In genomic region chr13:27712421-27712820, GRCh38 we compare ENCODE assay signal across 9 cellular contexts.
DNase-seq lines count a peak whose midpoint lies in the region; TF ChIP-seq lines count a peak whose summit lies in the region.
"Had no signal": no experiment of that assay in that cellular context is flagged by ENCODE, and none has a peak within 500 bp of the region (broad histone marks: within the 10 kb centered on the region; RNA-seq: fewer than 3 reads in every experiment).

No MANE protein-coding gene starts in this region.

- H3K4me3 Mint-ChIP-seq in activated CD4-positive, alpha-beta memory T cell treated with anti-CD3 and anti-CD28 coated beads, Interleukin-2, amount 10 ng/mL, durations not matched to agents 7 days and 5 days = no peak overlapping the region
- no peak overlapping the region for H3K4me3 Mint-ChIP-seq in nephron progenitor cell

- intact Hi-C loops in transverse colon (cut with DNase I; ENCODE audit: low total_unique reads) = no loop called here

- WGBS in transverse colon (ENCODE audit: low coverage in 1 of 2), 2 donors = 0 to 36% methylated on average over 1 to 2 of the region's 2 CpGs

- DNase-seq in stimulated activated CD4-positive, alpha-beta T cell treated with anti-CD3 and anti-CD28 coated beads, Interleukin-15, amount 100 ng/mL, for 24 hours = peak; percentile 8
- DNase-seq in stimulated activated CD4-positive, alpha-beta T cell treated with anti-CD3 and anti-CD28 coated beads, Interleukin-1b, Interleukin-23, amount 100 ng/mL, for 48 hours = no peak
- peak; percentile 32 for DNase-seq in OCI-M1 (lab: John Stamatoyannopoulos, UW)
- DNase-seq in foreskin melanocyte = peak; percentile 13
- peak; percentile 16 for DNase-seq in transverse colon
- DNase-seq in activated CD4-positive, alpha-beta memory T cell treated with anti-CD3 and anti-CD28 coated beads, Interleukin-2, amount 10 ng/mL, durations not matched to agents 7 days and 5 days = no peak
- DNase-seq in nephron progenitor cell = no peak
- DNase-seq in NCI-H2227 treated with DMSO at 0.1 percent for 48 hours (lab: John Stamatoyannopoulos, UW) = no peak

- H3K36me3 ChIP-seq in transverse colon = no peaks in the 10 kb centered on the region

- H3K9me3 ChIP-seq in transverse colon = no peaks in the 10 kb centered on the region

- no peak for TF ChIP-seq POLR2A in transverse colon (IDR thresholded peaks at IDR 0.05)

- H3K27ac ChIP-seq in transverse colon = no peak overlapping the region
- H3K27ac ChIP-seq: skin epidermis had no signal

- H3K27me3 ChIP-seq in transverse colon = no peaks in the 10 kb centered on the region

- no peaks in the 10 kb centered on the region for H3K9me3 Mint-ChIP-seq in activated CD4-positive, alpha-beta memory T cell treated with anti-CD3 and anti-CD28 coated beads, Interleukin-2, amount 10 ng/mL, durations not matched to agents 7 days and 5 days
- H3K9me3 Mint-ChIP-seq in nephron progenitor cell = no peaks in the 10 kb centered on the region

- TF ChIP-seq CTCF in transverse colon (IDR thresholded peaks at IDR 0.05) = peak in 2 of 5 experiments; percentile 27
- no peak for TF ChIP-seq CTCF in nephron progenitor cell (IDR thresholded peaks at IDR 0.05)

- H3K4me3 ChIP-seq in transverse colon = no peak overlapping the region
- H3K4me3 ChIP-seq: skin epidermis had no signal

- H3K27me3 Mint-ChIP-seq in activated CD4-positive, alpha-beta memory T cell treated with anti-CD3 and anti-CD28 coated beads, Interleukin-2, amount 10 ng/mL, durations not matched to agents 7 days and 5 days = peaks cover 17% of the 10 kb centered on the region
- H3K27me3 Mint-ChIP-seq in nephron progenitor cell (ENCODE audit: low read depth, poor library complexity) = peaks cover 15% of the 10 kb centered on the region

- no peaks in the 10 kb centered on the region for H3K36me3 Mint-ChIP-seq in activated CD4-positive, alpha-beta memory T cell treated with anti-CD3 and anti-CD28 coated beads, Interleukin-2, amount 10 ng/mL, durations not matched to agents 7 days and 5 days (ENCODE audit: low read depth)
- H3K36me3 Mint-ChIP-seq in nephron progenitor cell (ENCODE audit: low read depth) = no peaks in the 10 kb centered on the region

- CTCF ChIA-PET in activated CD4-positive, alpha-beta memory T cell treated with anti-CD3 and anti-CD28 coated beads, Interleukin-2, amount 10 ng/mL, durations not matched to agents 7 days and 5 days (lab: Charles Lee) = no interaction called here

- in situ Hi-C loops in transverse colon (cut with MboI; ENCODE audit: low pct_ligation_motif_present in 1 of 4, low pct_unique_long_range_greater_than_20kb in 1 of 4, low sequenced_read_pairs in 3 of 4) = loop anchor here in 1 of 4 donors (25.0 kb wide), 1 partner anchor 325 kb away; no protein-coding TSS in a partner anchor

- no peaks in the 10 kb centered on the region for H3K4me1 ChIP-seq in transverse colon

- TF ChIP-seq EP300 in transverse colon (IDR thresholded peaks at IDR 0.05; ENCODE audit: low read depth) = no peak

- POLR2A ChIA-PET in activated CD4-positive, alpha-beta memory T cell treated with anti-CD3 and anti-CD28 coated beads, Interleukin-2, amount 10 ng/mL, durations not matched to agents 7 days and 5 days (lab: Charles Lee) = no interaction called here

- no peaks in the 10 kb centered on the region for H3K4me1 Mint-ChIP-seq in activated CD4-positive, alpha-beta memory T cell treated with anti-CD3 and anti-CD28 coated beads, Interleukin-2, amount 10 ng/mL, durations not matched to agents 7 days and 5 days
- no peaks in the 10 kb centered on the region for H3K4me1 Mint-ChIP-seq in nephron progenitor cell

- H3K27ac Mint-ChIP-seq in activated CD4-positive, alpha-beta memory T cell treated with anti-CD3 and anti-CD28 coated beads, Interleukin-2, amount 10 ng/mL, durations not matched to agents 7 days and 5 days = no peak overlapping the region
- no peak overlapping the region for H3K27ac Mint-ChIP-seq in nephron progenitor cell

Comparison
In these comparisons a context has a peak if more than half of its experiments do, and no peak if none do; other contexts are left out.
1. DNase-seq: peak in stimulated activated CD4-positive, alpha-beta T cell treated with anti-CD3 and anti-CD28 coated beads, Interleukin-15, amount 100 ng/mL, for 24 hours (single experiment), OCI-M1 (single experiment), foreskin melanocyte (single experiment) and transverse colon (single experiment); none in stimulated activated CD4-positive, alpha-beta T cell treated with anti-CD3 and anti-CD28 coated beads, Interleukin-1b, Interleukin-23, amount 100 ng/mL, for 48 hours (single experiment), activated CD4-positive, alpha-beta memory T cell treated with anti-CD3 and anti-CD28 coated beads, Interleukin-2, amount 10 ng/mL, durations not matched to agents 7 days and 5 days (single experiment), nephron progenitor cell (single experiment) and NCI-H2227 treated with DMSO at 0.1 percent for 48 hours (single experiment).